8 cellular contexts compared by ENCODE assay signal in the genomic region with DNA sequence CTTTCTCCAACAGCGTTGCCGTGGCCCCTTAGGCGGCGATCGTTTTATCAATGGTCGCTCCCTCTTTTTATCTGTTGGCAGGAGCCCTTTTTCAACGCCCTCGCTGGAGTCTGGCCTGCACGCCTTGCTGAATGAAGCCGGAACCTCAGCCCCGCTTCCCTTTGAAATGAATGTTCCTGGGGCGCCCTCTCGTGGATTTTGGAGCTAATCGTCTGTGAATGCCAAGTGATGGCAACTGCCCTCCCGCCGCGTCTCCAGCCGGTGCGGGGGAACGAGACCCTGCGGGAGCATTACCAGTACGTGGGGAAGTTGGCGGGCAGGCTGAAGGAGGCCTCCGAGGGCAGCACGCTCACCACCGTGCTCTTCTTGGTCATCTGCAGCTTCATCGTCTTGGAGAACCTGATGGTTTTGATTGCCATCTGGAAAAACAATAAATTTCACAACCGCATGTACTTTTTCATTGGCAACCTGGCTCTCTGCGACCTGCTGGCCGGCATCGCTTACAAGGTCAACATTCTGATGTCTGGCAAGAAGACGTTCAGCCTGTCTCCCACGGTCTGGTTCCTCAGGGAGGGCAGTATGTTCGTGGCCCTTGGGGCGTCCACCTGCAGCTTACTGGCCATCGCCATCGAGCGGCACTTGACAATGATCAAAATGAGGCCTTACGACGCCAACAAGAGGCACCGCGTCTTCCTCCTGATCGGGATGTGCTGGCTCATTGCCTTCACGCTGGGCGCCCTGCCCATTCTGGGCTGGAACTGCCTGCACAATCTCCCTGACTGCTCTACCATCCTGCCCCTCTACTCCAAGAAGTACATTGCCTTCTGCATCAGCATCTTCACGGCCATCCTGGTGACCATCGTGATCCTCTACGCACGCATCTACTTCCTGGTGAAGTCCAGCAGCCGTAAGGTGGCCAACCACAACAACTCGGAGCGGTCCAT. TPM values are rescaled to one million over a fixed set of nuclear protein-coding genes. Genes with fewer than 3 reads are reported as not detected.
DNase-seq lines count a peak whose midpoint lies in the region; ATAC-seq and TF ChIP-seq lines count a peak whose summit lies in the region.

No MANE protein-coding gene starts in this region.

- H3K27me3 ChIP-seq in effector memory CD4-positive, alpha-beta T cell (replicated peaks; ENCODE audit: control insufficient read depth, insufficient read depth, low read length, poor library complexity, severe bottlenecking) = no peaks in the 10 kb centered on the region

- TF ChIP-seq CTCF in activated CD8-positive, alpha-beta T cell treated with anti-CD3 and anti-CD28 coated beads for 36 hours (IDR thresholded peaks at IDR 0.05) = peak; percentile 66

- H3K4me3 Mint-ChIP-seq in activated CD8-positive, alpha-beta T cell treated with anti-CD3 and anti-CD28 coated beads for 36 hours = no peak overlapping the region

- H3K36me3 ChIP-seq in effector memory CD4-positive, alpha-beta T cell (ENCODE audit: control insufficient read depth, insufficient read depth, low read length) = no peaks in the 10 kb centered on the region

- peak; percentile 67 for ATAC-seq in HG03135 (IDR thresholded peaks at IDR 0.05; ENCODE audit: unreplicated experiment)
- peak; percentile 80 for ATAC-seq in activated CD8-positive, alpha-beta T cell treated with anti-CD3 and anti-CD28 coated beads for 36 hours
- no peak for ATAC-seq in HG03565 (IDR thresholded peaks at IDR 0.05; ENCODE audit: unreplicated experiment)

- H3K9me3 ChIP-seq in effector memory CD4-positive, alpha-beta T cell (ENCODE audit: control insufficient read depth, low read length) = no peaks in the 10 kb centered on the region

- H3K4me3 ChIP-seq in effector memory CD4-positive, alpha-beta T cell (ENCODE audit: insufficient read depth, low read depth, low read length, poor library complexity, severe bottlenecking) = no peak overlapping the region

- POLR2A ChIA-PET in activated CD8-positive, alpha-beta T cell treated with anti-CD3 and anti-CD28 coated beads for 36 hours (lab: Charles Lee) = no interaction called here

- H3K9me3 Mint-ChIP-seq in activated CD8-positive, alpha-beta T cell treated with anti-CD3 and anti-CD28 coated beads for 36 hours = no peaks in the 10 kb centered on the region

- intact Hi-C loops in activated CD8-positive, alpha-beta T cell treated with anti-CD3 and anti-CD28 coated beads for 36 hours (cut with micrococcal nuclease) = loop anchor here (2.0 kb wide), 1 partner anchor 408 kb away; no protein-coding TSS in a partner anchor

- peak; percentile 90 for DNase-seq in ELR (ENCODE audit: low read depth)
- DNase-seq in NCI-H526 treated with DMSO at 0.1 percent for 48 hours (lab: John Stamatoyannopoulos, UW) = peak; percentile 31
- peak; percentile 90 for DNase-seq in activated CD8-positive, alpha-beta T cell treated with anti-CD3 and anti-CD28 coated beads for 36 hours
- peak in 2 of 3 donors; percentile 11 to 17 for DNase-seq in effector memory CD4-positive, alpha-beta T cell
- peak; percentile 93 for DNase-seq in medulla oblongata (ENCODE audit: extremely low spot score)
- peak; percentile 50 for DNase-seq in stimulated activated CD8-positive, alpha-beta memory T cell treated with anti-CD3 and anti-CD28 coated beads, Interleukin-15, amount 100 ng/mL, for 1 hour (ENCODE audit: low read depth)

- peaks cover 16% of the 10 kb centered on the region for H3K27me3 Mint-ChIP-seq in activated CD8-positive, alpha-beta T cell treated with anti-CD3 and anti-CD28 coated beads for 36 hours

- CTCF ChIA-PET in activated CD8-positive, alpha-beta T cell treated with anti-CD3 and anti-CD28 coated beads for 36 hours (lab: Charles Lee) = interaction anchor here (0.6 to 1.9 kb wide), 11 partner anchors 10 to 477 kb away, joined by 3 to 10 read pairs (median 4); no protein-coding TSS in a partner anchor

- H3K27ac Mint-ChIP-seq in activated CD8-positive, alpha-beta T cell treated with anti-CD3 and anti-CD28 coated beads for 36 hours = no peak overlapping the region

- no peaks in the 10 kb centered on the region for H3K4me1 ChIP-seq in effector memory CD4-positive, alpha-beta T cell (ENCODE audit: control insufficient read depth, insufficient read depth, low read length, poor library complexity, severe bottlenecking)

- no peaks in the 10 kb centered on the region for H3K36me3 Mint-ChIP-seq in activated CD8-positive, alpha-beta T cell treated with anti-CD3 and anti-CD28 coated beads for 36 hours (ENCODE audit: low read depth)

- H3K27ac ChIP-seq in effector memory CD4-positive, alpha-beta T cell (ENCODE audit: insufficient read depth, low read length, poor library complexity, severe bottlenecking) = no peak overlapping the region

- peaks cover 2% of the 10 kb centered on the region for H3K4me1 Mint-ChIP-seq in activated CD8-positive, alpha-beta T cell treated with anti-CD3 and anti-CD28 coated beads for 36 hours (ENCODE audit: low read depth)

RNA-seq across cellular contexts. Expression of a gene that starts 10.0 kb away (rescaled TPM):
- total RNA-seq in activated CD8-positive, alpha-beta T cell treated with anti-CD3 and anti-CD28 coated beads for 36 hours = under 1 TPM; 0.36 to 0.58 TPM

Comparison
In these comparisons a context has a peak if more than half of its experiments do, and no peak if none do; other contexts are left out.
1. DNase-seq: peak in every context shown above with its lines; median percentile 93 in medulla oblongata; 90 in ELR; 90 in activated CD8-positive, alpha-beta T cell treated with anti-CD3 and anti-CD28 coated beads for 36 hours; 50 in stimulated activated CD8-positive, alpha-beta memory T cell treated with anti-CD3 and anti-CD28 coated beads, Interleukin-15, amount 100 ng/mL, for 1 hour; 31 in NCI-H526 treated with DMSO at 0.1 percent for 48 hours; 14 in effector memory CD4-positive, alpha-beta T cell.